1 cellular context compared by ENCODE assay signal in genomic region chr14:90757452-90757851, GRCh38.
TF ChIP-seq lines count a peak whose summit lies in the region.

No MANE protein-coding gene starts in this region.

TF ChIP-seq in HepG2, 621 proteins besides CTCF, POLR2A, EP300 and RAD21:
- TF ChIP-seq CENPT (CRISPR knock-in tag; IDR thresholded peaks at IDR 0.05; ENCODE audit: low read depth): no peak
- TF ChIP-seq, protein P1, sequence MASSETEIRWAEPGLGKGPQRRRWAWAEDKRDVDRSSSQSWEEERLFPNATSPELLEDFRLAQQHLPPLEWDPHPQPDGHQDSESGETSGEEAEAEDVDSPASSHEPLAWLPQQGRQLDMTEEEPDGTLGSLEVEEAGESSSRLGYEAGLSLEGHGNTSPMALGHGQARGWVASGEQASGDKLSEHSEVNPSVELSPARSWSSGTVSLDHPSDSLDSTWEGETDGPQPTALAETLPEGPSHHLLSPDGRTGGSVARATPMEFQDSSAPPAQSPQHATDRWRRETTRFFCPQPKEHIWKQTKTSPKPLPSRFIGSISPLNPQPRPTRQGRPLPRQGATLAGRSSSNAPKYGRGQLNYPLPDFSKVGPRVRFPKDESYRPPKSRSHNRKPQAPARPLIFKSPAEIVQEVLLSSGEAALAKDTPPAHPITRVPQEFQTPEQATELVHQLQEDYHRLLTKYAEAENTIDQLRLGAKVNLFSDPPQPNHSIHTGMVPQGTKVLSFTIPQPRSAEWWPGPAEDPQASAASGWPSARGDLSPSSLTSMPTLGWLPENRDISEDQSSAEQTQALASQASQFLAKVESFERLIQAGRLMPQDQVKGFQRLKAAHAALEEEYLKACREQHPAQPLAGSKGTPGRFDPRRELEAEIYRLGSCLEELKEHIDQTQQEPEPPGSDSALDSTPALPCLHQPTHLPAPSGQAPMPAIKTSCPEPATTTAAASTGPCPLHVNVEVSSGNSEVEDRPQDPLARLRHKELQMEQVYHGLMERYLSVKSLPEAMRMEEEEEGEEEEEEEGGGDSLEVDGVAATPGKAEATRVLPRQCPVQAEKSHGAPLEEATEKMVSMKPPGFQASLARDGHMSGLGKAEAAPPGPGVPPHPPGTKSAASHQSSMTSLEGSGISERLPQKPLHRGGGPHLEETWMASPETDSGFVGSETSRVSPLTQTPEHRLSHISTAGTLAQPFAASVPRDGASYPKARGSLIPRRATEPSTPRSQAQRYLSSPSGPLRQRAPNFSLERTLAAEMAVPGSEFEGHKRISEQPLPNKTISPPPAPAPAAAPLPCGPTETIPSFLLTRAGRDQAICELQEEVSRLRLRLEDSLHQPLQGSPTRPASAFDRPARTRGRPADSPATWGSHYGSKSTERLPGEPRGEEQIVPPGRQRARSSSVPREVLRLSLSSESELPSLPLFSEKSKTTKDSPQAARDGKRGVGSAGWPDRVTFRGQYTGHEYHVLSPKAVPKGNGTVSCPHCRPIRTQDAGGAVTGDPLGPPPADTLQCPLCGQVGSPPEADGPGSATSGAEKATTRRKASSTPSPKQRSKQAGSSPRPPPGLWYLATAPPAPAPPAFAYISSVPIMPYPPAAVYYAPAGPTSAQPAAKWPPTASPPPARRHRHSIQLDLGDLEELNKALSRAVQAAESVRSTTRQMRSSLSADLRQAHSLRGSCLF (CRISPR knock-in tag; IDR thresholded peaks at IDR 0.05; ENCODE audit: borderline replicate concordance): no peak
- TF ChIP-seq RFX5 (IDR thresholded peaks at IDR 0.05; ENCODE audit: low read depth, low read length): peak; percentile 69
- TF ChIP-seq STAG1 (CRISPR knock-in tag; IDR thresholded peaks at IDR 0.05): no peak
- TF ChIP-seq, protein P2, sequence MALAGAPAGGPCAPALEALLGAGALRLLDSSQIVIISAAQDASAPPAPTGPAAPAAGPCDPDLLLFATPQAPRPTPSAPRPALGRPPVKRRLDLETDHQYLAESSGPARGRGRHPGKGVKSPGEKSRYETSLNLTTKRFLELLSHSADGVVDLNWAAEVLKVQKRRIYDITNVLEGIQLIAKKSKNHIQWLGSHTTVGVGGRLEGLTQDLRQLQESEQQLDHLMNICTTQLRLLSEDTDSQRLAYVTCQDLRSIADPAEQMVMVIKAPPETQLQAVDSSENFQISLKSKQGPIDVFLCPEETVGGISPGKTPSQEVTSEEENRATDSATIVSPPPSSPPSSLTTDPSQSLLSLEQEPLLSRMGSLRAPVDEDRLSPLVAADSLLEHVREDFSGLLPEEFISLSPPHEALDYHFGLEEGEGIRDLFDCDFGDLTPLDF (CRISPR knock-in tag; IDR thresholded peaks at IDR 0.05): no peak
- TF ChIP-seq ZNF263 (CRISPR knock-in tag; IDR thresholded peaks at IDR 0.05): no peak
- no peak for TF ChIP-seq ZNF557 (CRISPR knock-in tag; IDR thresholded peaks at IDR 0.05)
- TF ChIP-seq SNAPC4 (CRISPR knock-in tag; IDR thresholded peaks at IDR 0.05): no peak
